Comparison of ENCODE assay signal across 16 cellular contexts in the genomic region with DNA sequence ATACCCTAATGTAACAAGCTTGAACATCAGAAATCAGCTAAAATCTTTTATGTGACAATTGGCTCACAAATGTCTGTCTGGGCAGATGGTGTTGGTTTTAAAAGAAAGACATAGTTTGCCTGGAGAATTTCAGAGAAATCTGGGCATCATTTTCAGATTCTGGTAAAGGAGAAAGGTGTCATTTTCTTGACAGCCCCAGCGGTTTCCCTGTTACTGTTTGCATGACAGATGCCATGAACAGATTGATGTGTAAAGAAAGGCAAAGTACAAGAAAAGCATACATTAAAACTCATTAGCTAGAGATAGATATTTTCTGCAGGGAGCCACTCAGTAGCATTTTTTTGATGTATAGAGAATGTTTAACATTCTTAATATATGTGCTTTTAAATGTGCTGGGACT.
DNase-seq lines count a peak whose midpoint lies in the region; ATAC-seq and TF ChIP-seq lines count a peak whose summit lies in the region.
"Had no signal": no experiment of that assay in that cellular context is flagged by ENCODE, and none has a peak within 500 bp of the region (broad histone marks: within the 10 kb centered on the region; RNA-seq: fewer than 3 reads in every experiment).

No MANE protein-coding gene starts in this region.

- no peak for TF ChIP-seq CTCF in brain (conservative IDR thresholded peaks at IDR 0.05)

- H3K27ac Mint-ChIP-seq in brain, result peak overlapping the region in 3 of 5 experiments; percentile 0 to 83 (median 79)
- H3K27ac Mint-ChIP-seq: B cell; CD4-positive, CD25-positive, alpha-beta regulatory T cell; CD8-positive, alpha-beta T cell; HFFc6 had no signal

- ATAC-seq in GM18870 (IDR thresholded peaks at IDR 0.05; ENCODE audit: unreplicated experiment), result no peak
- ATAC-seq: CD8-positive, alpha-beta T cell had no signal

- no peaks in the 10 kb centered on the region for H3K27me3 Mint-ChIP-seq in brain
- H3K27me3 Mint-ChIP-seq: B cell; CD4-positive, CD25-positive, alpha-beta regulatory T cell had no signal

- H3K9me3 Mint-ChIP-seq in brain, result no peaks in the 10 kb centered on the region

- DNase-seq in DMS 273 (lab: John Stamatoyannopoulos, UW; ENCODE audit: unreplicated experiment) (peak; percentile 34), DMS 273 treated with DMSO at 0.1 percent for 48 hours (lab: John Stamatoyannopoulos, UW) (no peak), NCI-H2171 (lab: John Stamatoyannopoulos, UW) (peak; percentile 67), superior temporal gyrus (ENCODE audit: extremely low spot score) (peak; percentile 21), NCI-H1092 treated with DMSO at 0.1 percent for 48 hours (lab: John Stamatoyannopoulos, UW) (no peak)
- DNase-seq: Caco-2; CD4-positive, CD25-positive, alpha-beta regulatory T cell; CD8-positive, alpha-beta T cell; DMS53; DMS79 treated with DMSO at 0.1 percent for 48 hours; GF-D8; GOT3; HFFc6 had no signal

- no peaks in the 10 kb centered on the region for H3K36me3 Mint-ChIP-seq in brain
- H3K36me3 Mint-ChIP-seq: CD4-positive, CD25-positive, alpha-beta regulatory T cell; CD8-positive, alpha-beta T cell had no signal

- H3K4me1 Mint-ChIP-seq in brain, result peaks cover 4% of the 10 kb centered on the region
- H3K4me1 Mint-ChIP-seq: B cell; CD4-positive, CD25-positive, alpha-beta regulatory T cell had no signal

- H3K4me3 Mint-ChIP-seq in brain, result no peak overlapping the region
- H3K4me3 Mint-ChIP-seq: B cell; CD4-positive, CD25-positive, alpha-beta regulatory T cell; CD8-positive, alpha-beta T cell; HFFc6 had no signal

Comparison
In these comparisons a context has a peak if more than half of its experiments do, and no peak if none do; other contexts are left out.
1. DNase-seq: peak in DMS 273 (single experiment), NCI-H2171 (single experiment) and superior temporal gyrus (single experiment); none in DMS 273 treated with DMSO at 0.1 percent for 48 hours (single experiment) and NCI-H1092 treated with DMSO at 0.1 percent for 48 hours (single experiment).